In genomic region chr9:83544002-83544698, GRCh38 we compare ENCODE assay signal across 1 cellular context.
TF ChIP-seq lines count a peak whose summit lies in the region.

No MANE protein-coding gene starts in this region.

TF ChIP-seq in GM23338, 12 proteins besides CTCF, POLR2A, EP300 and RAD21 (continued from another document):
- TF ChIP-seq ZNF462 (CRISPR knock-in tag; IDR thresholded peaks at IDR 0.05) (no peak), STAT1 (IDR thresholded peaks at IDR 0.05; ENCODE audit: unreplicated experiment) (no peak), EZH2 (IDR thresholded peaks at IDR 0.05; ENCODE audit: low read depth, unreplicated experiment) (no peak), EZH2phosphoT487 (IDR thresholded peaks at IDR 0.05; ENCODE audit: unreplicated experiment) (no peak), REST (IDR thresholded peaks at IDR 0.05; ENCODE audit: unreplicated experiment) (no peak), CREB1 (CRISPR knock-in tag; IDR thresholded peaks at IDR 0.05; ENCODE audit: low read depth) (no peak), ZNF114 (CRISPR knock-in tag; IDR thresholded peaks at IDR 0.05) (no peak), NANOG (IDR thresholded peaks at IDR 0.05; ENCODE audit: borderline replicate concordance) (no peak)
